Comparison of ENCODE assay signal across 8 cellular contexts in genomic region chr1:1199961-1200875, GRCh38. TPM values are rescaled to one million over a fixed set of nuclear protein-coding genes. Genes with fewer than 3 reads are reported as not detected.
A peak's percentile ranks its signal among the peaks of the same experiment; 100 is the strongest.
DNase-seq lines count a peak whose midpoint lies in the region; ATAC-seq, FAIRE-seq and TF ChIP-seq lines count a peak whose summit lies in the region.
"Had no signal": no experiment of that assay in that cellular context is flagged by ENCODE, and none has a peak within 500 bp of the region (broad histone marks: within the 10 kb centered on the region; RNA-seq: fewer than 3 reads in every experiment).

No MANE protein-coding gene starts in this region.

- H2BK15ac ChIP-seq in H1 (ENCODE audit: low read length), result peak overlapping the region; percentile 100; the same call in 1 of the 2 replicates

- H2AK5ac ChIP-seq in H1 (ENCODE audit: low read depth, low read length), result peak overlapping the region; percentile 17; the same call in 1 of the 2 replicates

- POLR2A ChIA-PET in H1 (lab: Charles Lee; ENCODE audit: partially characterized antibody), result interaction anchor here (0.9 to 1.7 kb wide), 3 partner anchors 16 to 178 kb away, joined by 3 to 6 read pairs (median 4); partner anchors contain the start of gene TTLL10

- WGBS in H1 (ENCODE audit: extremely low coverage in 1 of 2, insufficient coverage in 1 of 2, insufficient read length in 1 of 2, insufficient replicate concordance in 2 of 2, low coverage in 1 of 2, low lambda C conversion rate in 2 of 2, missing lambda C conversion rate in 1 of 2), 2 experiments, result 81% methylated on average over 26 of the region's 31 CpGs; no CpG with 5 or more reads in 1 of the 2 experiments

- peak overlapping the region; percentile 78; the same call in 1 of the 2 replicates for H3K18ac ChIP-seq in H1 (ENCODE audit: extremely low read depth, low read length)

- no peak for TF ChIP-seq RAD21 in H1 (IDR thresholded peaks at IDR 0.05 in 1 of 2, conservative IDR thresholded peaks at IDR 0.05 in 1 of 2; ENCODE audit: low read depth in 2 of 2, low read length in 2 of 2)

- H3K9ac ChIP-seq in H1 (replicated peaks in 1 of 4; ENCODE audit: extremely low read depth in 1 of 4, low read depth in 3 of 4, low read length in 3 of 4), result no peak overlapping the region

- H3K9me3 ChIP-seq in RWPE2 (ENCODE audit: severe bottlenecking) (no peaks in the 10 kb centered on the region), H1 (ENCODE audit: insufficient read depth in 2 of 2, low read depth in 1 of 2, low read length in 1 of 2) (no peaks in the 10 kb centered on the region)
- H3K9me3 ChIP-seq: SJSA1 had no signal

- no peaks in the 10 kb centered on the region for H3K79me2 ChIP-seq in H1 (ENCODE audit: control insufficient read depth in 1 of 2, insufficient read depth in 2 of 2, low read length in 2 of 2)

- TF ChIP-seq CTCF in D721Med (IDR thresholded peaks at IDR 0.05; ENCODE audit: insufficient read depth, missing control alignments) (no peak), RWPE2 (IDR thresholded peaks at IDR 0.05; ENCODE audit: poor library complexity, severe bottlenecking) (no peak), H1 (IDR thresholded peaks at IDR 0.05; ENCODE audit: control extremely low read depth in 1 of 3, insufficient read depth in 1 of 3, low read depth in 1 of 3, low read length in 3 of 3) (no peak)

- H2BK12ac ChIP-seq in H1 (ENCODE audit: low read depth, low read length), result peak overlapping the region; percentile 68; the same call in 1 of the 2 replicates

- H3K23ac ChIP-seq in H1 (ENCODE audit: insufficient read length), result no peak overlapping the region

- TF ChIP-seq POLR2A in H1 (IDR thresholded peaks at IDR 0.05; ENCODE audit: control extremely low read depth in 1 of 2, low read depth in 2 of 2, low read length in 2 of 2), result no peak

- intact Hi-C loops in posterior vena cava (cut with DNase I), result no loop called here

- H2BK20ac ChIP-seq in H1 (ENCODE audit: low read length), result no peak overlapping the region; the same call in 1 of the 2 replicates

- ATAC-seq in RWPE2 (ENCODE audit: low read depth), result no peak

- H3K79me1 ChIP-seq in H1 (ENCODE audit: low read depth, low read length), result no peaks in the 10 kb centered on the region

- H3K36me3 ChIP-seq in RWPE2 (ENCODE audit: low read depth) (no peaks in the 10 kb centered on the region), H1 (ENCODE audit: control insufficient read depth in 2 of 4, insufficient read depth in 4 of 4, low read length in 3 of 4) (no peaks in the 10 kb centered on the region)
- H3K36me3 ChIP-seq: SJSA1 had no signal

- no peaks in the 10 kb centered on the region for H4K20me1 ChIP-seq in H1 (replicated peaks in 1 of 2; ENCODE audit: control insufficient read depth in 1 of 2, insufficient read depth in 2 of 2, low read length in 2 of 2)

- no peak overlapping the region for H2BK120ac ChIP-seq in H1 (replicated peaks; ENCODE audit: low read depth, low read length)

- no peak overlapping the region for H4K8ac ChIP-seq in H1 (ENCODE audit: extremely low read depth, insufficient read depth, low read length)

- H3K4me3 ChIP-seq in RWPE2 (ENCODE audit: severe bottlenecking) (no peak overlapping the region), H1 (ENCODE audit: extremely low read depth in 1 of 4, insufficient read depth in 2 of 4, low read depth in 3 of 4, low read length in 4 of 4) (peak overlapping the region in 1 of 4 experiments; percentile 67; a peak in 3 of 8 replicates)

- no peak for TF ChIP-seq EP300 in H1 (IDR thresholded peaks at IDR 0.05; ENCODE audit: borderline replicate concordance in 1 of 2, low read depth in 2 of 2, low read length in 2 of 2)

- H2BK5ac ChIP-seq in H1 (ENCODE audit: low read depth, low read length), result no peak overlapping the region

- no peak overlapping the region for H3K56ac ChIP-seq in H1 (replicated peaks; ENCODE audit: insufficient read length, low read depth, low read length)

- DNase-seq in D721Med (ENCODE audit: insufficient read length, low spot score), result peak; percentile 8
- peak; percentile 60 for DNase-seq in RWPE2 (ENCODE audit: low spot score)
- DNase-seq in H1 (ENCODE audit: low read depth in 1 of 2, low spot score in 2 of 2), result peak in 1 of 2 experiments; percentile 47
- DNase-seq in posterior vena cava (ENCODE audit: low spot score), result peak; percentile 77
- no peak for DNase-seq in G401 (ENCODE audit: low spot score)
- DNase-seq in islet precursor cell, result no peak
- DNase-seq in GOT3 (lab: John Stamatoyannopoulos, UW), result no peak

- FAIRE-seq in D721Med (lab: Jason Lieb, UNC) (no peak), H1 (lab: Jason Lieb, UNC) (no peak)

- H3K27me3 ChIP-seq in RWPE2 (ENCODE audit: insufficient read depth, poor library complexity, severe bottlenecking), result no peaks in the 10 kb centered on the region
- H3K27me3 ChIP-seq in H1 (replicated peaks in 1 of 4; ENCODE audit: control insufficient read depth in 3 of 4, extremely low read depth in 1 of 4, insufficient read depth in 3 of 4, low read length in 3 of 4), result peaks cover 2 to 4% (median 3%) of the 10 kb centered on the region in 4 experiments; a peak in 4 of 7 replicates

- H4K91ac ChIP-seq in H1 (replicated peaks; ENCODE audit: insufficient read length, low read length), result peak overlapping the region; percentile 44

- peak overlapping the region; percentile 12 to 70; a peak in 2 of 4 replicates for H3K4me2 ChIP-seq in H1 (ENCODE audit: insufficient read depth in 1 of 2, low read depth in 2 of 2, low read length in 2 of 2)

- H2AFZ ChIP-seq in H1 (ENCODE audit: low read length), result no peak overlapping the region

- no peak overlapping the region for H4K5ac ChIP-seq in H1 (ENCODE audit: insufficient read length, low read depth, low read length)

- no peak overlapping the region for H3K14ac ChIP-seq in H1 (ENCODE audit: insufficient read length)

- no peaks in the 10 kb centered on the region; the same call in 1 of the 2 replicates for H3K23me2 ChIP-seq in H1 (ENCODE audit: low read depth, low read length)

- H3K4me1 ChIP-seq in RWPE2 (ENCODE audit: insufficient read depth, poor library complexity, severe bottlenecking), result no peaks in the 10 kb centered on the region
- H3K4me1 ChIP-seq in H1 (replicated peaks in 1 of 4; ENCODE audit: control insufficient read depth in 3 of 4, insufficient read depth in 4 of 4, low read length in 3 of 4), result peaks cover 0 to 4% (median under 1%) of the 10 kb centered on the region in 4 experiments; a peak in 4 of 7 replicates

- H3K4ac ChIP-seq in H1 (replicated peaks; ENCODE audit: insufficient read length, low read depth, low read length), result peak overlapping the region; percentile 81

- CTCF ChIA-PET in H1 (lab: Charles Lee; ENCODE audit: partially characterized antibody), result interaction anchor here (0.6 to 1.2 kb wide), 5 partner anchors 13 to 77 kb away, joined by 3 read pairs; no protein-coding TSS in a partner anchor

- no peak overlapping the region for H3K27ac ChIP-seq in RWPE2 (ENCODE audit: poor library complexity, severe bottlenecking)
- H3K27ac ChIP-seq in H1 (ENCODE audit: low read depth, low read length), result no peak overlapping the region
- H3K27ac ChIP-seq: SJSA1 had no signal

- in situ Hi-C loops in G401 (cut with HindIII; ENCODE audit: low sequenced_read_pairs), result no loop called here

RNA-seq across cellular contexts. Expression of gene TNFRSF18, which starts 6.2 kb away (rescaled TPM):
- 0.92 and 1.5 TPM in 2 replicates for total RNA-seq in H1 (2021; fragmentation: NEBNext Ultra II Directional; extraction: Animal tissue kit (Norgen Biotek cat#: 25700))
- polyA plus RNA-seq in H1 (2011; rRNA removed), result 2.5 and 2.7 TPM in 2 replicates
- 2.9 TPM for polyA plus RNA-seq in H1 (2011; cell fraction: cytosol; rRNA removed)
- 4.8 TPM for polyA plus RNA-seq in H1 (2011; cell fraction: nucleus; rRNA removed)
- polyA plus RNA-seq in H1 (2012, experiment 1 of 2), result 0.51 to 2.0 TPM (median 1.5 TPM) in 4 replicates
- polyA plus RNA-seq in H1 (2012, experiment 2 of 2), result 1.4 TPM
- polyA plus RNA-seq in H1 (2013, experiment 1 of 2), result 1.4 TPM
- 1.5 TPM for polyA plus RNA-seq in H1 (2013, experiment 2 of 2)
- polyA minus RNA-seq in H1 (2011; rRNA and poly(A)+ RNA removed), result not detected in 2 replicates
- not detected for polyA minus RNA-seq in H1 (2011; cell fraction: cytosol; rRNA and poly(A)+ RNA removed)
- not detected for polyA minus RNA-seq in H1 (2011; cell fraction: nucleus; rRNA and poly(A)+ RNA removed)
- under 1 TPM; 0.33 to 0.93 TPM for total RNA-seq in posterior vena cava
- 1.2 TPM in 1 of 2 replicates, not detected in the other for total RNA-seq in G401 (2014; rRNA removed; shearing (Covaris generic))
- total RNA-seq: SJSA1 had no signal

RNA-seq across cellular contexts. Expression of gene TNFRSF4, which starts 13.7 kb away (rescaled TPM):
- not detected in 2 replicates for total RNA-seq in H1 (2021; fragmentation: NEBNext Ultra II Directional; extraction: Animal tissue kit (Norgen Biotek cat#: 25700))
- 0.06 TPM in 1 of 2 replicates, not detected in the other for polyA plus RNA-seq in H1 (2011; rRNA removed)
- polyA plus RNA-seq in H1 (2011; cell fraction: cytosol; rRNA removed), result 0.14 TPM
- 0.19 TPM for polyA plus RNA-seq in H1 (2011; cell fraction: nucleus; rRNA removed)
- not detected in 4 replicates for polyA plus RNA-seq in H1 (2012, experiment 1 of 2)
- not detected for polyA plus RNA-seq in H1 (2012, experiment 2 of 2)
- polyA plus RNA-seq in H1 (2013, experiment 1 of 2), result not detected
- polyA plus RNA-seq in H1 (2013, experiment 2 of 2), result 0.07 TPM
- not detected in 2 replicates for polyA minus RNA-seq in H1 (2011; rRNA and poly(A)+ RNA removed)
- polyA minus RNA-seq in H1 (2011; cell fraction: cytosol; rRNA and poly(A)+ RNA removed), result not detected
- not detected for polyA minus RNA-seq in H1 (2011; cell fraction: nucleus; rRNA and poly(A)+ RNA removed)
- total RNA-seq in posterior vena cava, result 1 to 10 TPM; 2.0 to 2.8 TPM
- total RNA-seq in G401 (2014; rRNA removed; shearing (Covaris generic)), result not detected in 2 replicates
- total RNA-seq: SJSA1 had no signal

RNA-seq across cellular contexts. Expression of gene TTLL10, which starts 26.5 kb away (rescaled TPM):
- total RNA-seq in H1 (2021; fragmentation: NEBNext Ultra II Directional; extraction: Animal tissue kit (Norgen Biotek cat#: 25700)), result 1.6 and 1.7 TPM in 2 replicates
- polyA plus RNA-seq in H1 (2011; rRNA removed), result 1.1 and 2.0 TPM in 2 replicates
- polyA plus RNA-seq in H1 (2011; cell fraction: cytosol; rRNA removed), result 1.0 TPM
- 3.8 TPM for polyA plus RNA-seq in H1 (2011; cell fraction: nucleus; rRNA removed)
- 0.94 to 4.7 TPM (median 1.1 TPM) in 4 replicates for polyA plus RNA-seq in H1 (2012, experiment 1 of 2)
- polyA plus RNA-seq in H1 (2012, experiment 2 of 2), result 0.24 TPM
- 0.73 TPM for polyA plus RNA-seq in H1 (2013, experiment 1 of 2)
- polyA plus RNA-seq in H1 (2013, experiment 2 of 2), result 0.55 TPM
- polyA minus RNA-seq in H1 (2011; rRNA and poly(A)+ RNA removed), result 0.51 and 1.3 TPM in 2 replicates
- polyA minus RNA-seq in H1 (2011; cell fraction: cytosol; rRNA and poly(A)+ RNA removed), result not detected
- polyA minus RNA-seq in H1 (2011; cell fraction: nucleus; rRNA and poly(A)+ RNA removed), result 1.5 TPM
- total RNA-seq in posterior vena cava, result under 1 TPM in 1 of 2 donors, not detected in 1; 0.19 TPM
- not detected in 2 replicates for total RNA-seq in G401 (2014; rRNA removed; shearing (Covaris generic))
- total RNA-seq: SJSA1 had no signal

RNA-seq across cellular contexts. Expression of gene SDF4, which starts 31.6 kb away (rescaled TPM):
- total RNA-seq in H1 (2021; fragmentation: NEBNext Ultra II Directional; extraction: Animal tissue kit (Norgen Biotek cat#: 25700)), result 72.2 and 75.6 TPM in 2 replicates
- 45.5 and 69.8 TPM in 2 replicates for polyA plus RNA-seq in H1 (2011; rRNA removed)
- 62.5 TPM for polyA plus RNA-seq in H1 (2011; cell fraction: cytosol; rRNA removed)
- polyA plus RNA-seq in H1 (2011; cell fraction: nucleus; rRNA removed), result 89.3 TPM
- polyA plus RNA-seq in H1 (2012, experiment 1 of 2), result 63.1 to 79.8 TPM (median 77.9 TPM) in 4 replicates
- 55.0 TPM for polyA plus RNA-seq in H1 (2012, experiment 2 of 2)
- polyA plus RNA-seq in H1 (2013, experiment 1 of 2), result 110 TPM
- 117 TPM for polyA plus RNA-seq in H1 (2013, experiment 2 of 2)
- 13.2 and 16.8 TPM in 2 replicates for polyA minus RNA-seq in H1 (2011; rRNA and poly(A)+ RNA removed)
- polyA minus RNA-seq in H1 (2011; cell fraction: cytosol; rRNA and poly(A)+ RNA removed), result 32.2 TPM
- 39.2 TPM for polyA minus RNA-seq in H1 (2011; cell fraction: nucleus; rRNA and poly(A)+ RNA removed)
- 100 to 1,000 TPM; 121 to 151 TPM for total RNA-seq in posterior vena cava
- total RNA-seq in G401 (2014; rRNA removed; shearing (Covaris generic)), result 92.4 and 99.1 TPM in 2 replicates

RNA-seq across cellular contexts. Expression of gene B3GALT6, which starts 31.8 kb away (rescaled TPM):
- total RNA-seq in H1 (2021; fragmentation: NEBNext Ultra II Directional; extraction: Animal tissue kit (Norgen Biotek cat#: 25700)), result 18.2 and 18.4 TPM in 2 replicates
- 20.4 and 23.1 TPM in 2 replicates for polyA plus RNA-seq in H1 (2011; rRNA removed)
- 15.3 TPM for polyA plus RNA-seq in H1 (2011; cell fraction: cytosol; rRNA removed)
- 17.2 TPM for polyA plus RNA-seq in H1 (2011; cell fraction: nucleus; rRNA removed)
- polyA plus RNA-seq in H1 (2012, experiment 1 of 2), result 10.3 to 13.2 TPM (median 12.4 TPM) in 4 replicates
- 14.7 TPM for polyA plus RNA-seq in H1 (2012, experiment 2 of 2)
- polyA plus RNA-seq in H1 (2013, experiment 1 of 2), result 14.0 TPM
- 13.4 TPM for polyA plus RNA-seq in H1 (2013, experiment 2 of 2)
- polyA minus RNA-seq in H1 (2011; rRNA and poly(A)+ RNA removed), result 3.6 and 5.1 TPM in 2 replicates
- polyA minus RNA-seq in H1 (2011; cell fraction: cytosol; rRNA and poly(A)+ RNA removed), result 11.4 TPM
- polyA minus RNA-seq in H1 (2011; cell fraction: nucleus; rRNA and poly(A)+ RNA removed), result 18.1 TPM
- 10 to 100 TPM in 1 of 2 donors, 1 to 10 TPM in 1; 9.9 to 10.3 TPM for total RNA-seq in posterior vena cava
- 38.4 and 44.3 TPM in 2 replicates for total RNA-seq in G401 (2014; rRNA removed; shearing (Covaris generic))

Comparison
In these comparisons a context has a peak if more than half of its experiments do, and no peak if none do; other contexts are left out.
1. DNase-seq: peak in D721Med (single experiment), RWPE2 (single experiment) and posterior vena cava (single experiment); none in G401 (single experiment), islet precursor cell (single experiment) and GOT3 (single experiment).